23 cellular contexts compared by ENCODE assay signal in genomic region chr6:137269803-137270202, GRCh38. TPM values are rescaled to one million over a fixed set of nuclear protein-coding genes. Genes with fewer than 3 reads are reported as not detected.
A peak's percentile ranks its signal among the peaks of the same experiment; 100 is the strongest.
DNase-seq lines count a peak whose midpoint lies in the region; ATAC-seq and TF ChIP-seq lines count a peak whose summit lies in the region.
"Had no signal": no experiment of that assay in that cellular context is flagged by ENCODE, and none has a peak within 500 bp of the region (broad histone marks: within the 10 kb centered on the region; RNA-seq: fewer than 3 reads in every experiment).

No MANE protein-coding gene starts in this region.

- H3K4me1 Mint-ChIP-seq in activated naive CD4-positive, alpha-beta T cell treated with anti-CD3 and anti-CD28 coated beads, Interleukin-2, amount 50 U/mL, for 24 hours: no peaks in the 10 kb centered on the region
- peaks cover 20 to 28% of the 10 kb centered on the region in 2 donors for H3K4me1 Mint-ChIP-seq in effector memory CD8-positive, alpha-beta T cell (ENCODE audit: low read depth in 2 of 2)
- H3K4me1 Mint-ChIP-seq in natural killer cell treated with Interleukin-12 subunit alpha and Interleukin-12 subunit beta and Interleukin-15 and Interleukin-18, amount 100 ng/mL, for 72 hours (ENCODE audit: low read depth in 2 of 2): peaks cover 23 to 31% of the 10 kb centered on the region in 2 donors
- no peaks in the 10 kb centered on the region for H3K4me1 Mint-ChIP-seq in endothelial cell (ENCODE audit: unreplicated experiment)

- DNase-seq in activated naive CD4-positive, alpha-beta T cell treated with anti-CD3 and anti-CD28 coated beads, Interleukin-2, amount 50 U/mL, for 72 hours (ENCODE audit: low spot score in 2 of 2): no peak
- DNase-seq in NCI-H226: peak; percentile 42
- DNase-seq in effector memory CD8-positive, alpha-beta T cell: no peak
- DNase-seq in natural killer cell treated with Interleukin-12 subunit alpha and Interleukin-12 subunit beta and Interleukin-15 and Interleukin-18, amount 100 ng/mL, for 72 hours (ENCODE audit: low spot score): no peak
- DNase-seq in germinal center (ENCODE audit: low spot score): no peak
- no peak for DNase-seq in endothelial cell (ENCODE audit: low spot score)
- no peak for DNase-seq in mucosa of descending colon
- DNase-seq: COR-L47, DMS53, MV-4-11, NCI-H1105, NCI-H146, NCI-H1930, NCI-H2107, NCI-H446, NCI-H526, NCI-H82, Right ventricle myocardium superior, RPMI8226 had no signal

- H3K36me3 Mint-ChIP-seq in activated naive CD4-positive, alpha-beta T cell treated with anti-CD3 and anti-CD28 coated beads, Interleukin-2, amount 50 U/mL, for 24 hours: no peaks in the 10 kb centered on the region
- H3K36me3 Mint-ChIP-seq in activated naive CD4-positive, alpha-beta T cell treated with anti-CD3 and anti-CD28 coated beads, Interleukin-2, amount 50 U/mL, for 72 hours: no peaks in the 10 kb centered on the region
- no peaks in the 10 kb centered on the region for H3K36me3 Mint-ChIP-seq in effector memory CD8-positive, alpha-beta T cell (ENCODE audit: insufficient read depth)
- H3K36me3 Mint-ChIP-seq in natural killer cell treated with Interleukin-12 subunit alpha and Interleukin-12 subunit beta and Interleukin-15 and Interleukin-18, amount 100 ng/mL, for 72 hours: no peaks in the 10 kb centered on the region
- no peaks in the 10 kb centered on the region for H3K36me3 Mint-ChIP-seq in endothelial cell (ENCODE audit: low read depth, unreplicated experiment)
- H3K36me3 Mint-ChIP-seq: IgD-negative memory B cell had no signal

- intact Hi-C loops in mucosa of descending colon (cut with DNase I, micrococcal nuclease): no loop called here

- H3K4me3 Mint-ChIP-seq in activated naive CD4-positive, alpha-beta T cell treated with anti-CD3 and anti-CD28 coated beads, Interleukin-2, amount 50 U/mL, for 24 hours: no peak overlapping the region
- H3K4me3 Mint-ChIP-seq in effector memory CD8-positive, alpha-beta T cell: peak overlapping the region; percentile 35 to 56
- peak overlapping the region; percentile 60 for H3K4me3 Mint-ChIP-seq in natural killer cell treated with Interleukin-12 subunit alpha and Interleukin-12 subunit beta and Interleukin-15 and Interleukin-18, amount 100 ng/mL, for 72 hours
- no peak overlapping the region for H3K4me3 Mint-ChIP-seq in endothelial cell (ENCODE audit: unreplicated experiment)

- H3K36me3 ChIP-seq in mucosa of descending colon (ENCODE audit: low read depth): no peaks in the 10 kb centered on the region

- H3K4me3 ChIP-seq in mucosa of descending colon: no peak overlapping the region
- H3K4me3 ChIP-seq: PC-9 had no signal

- no peak for ATAC-seq in activated naive CD4-positive, alpha-beta T cell treated with anti-CD3 and anti-CD28 coated beads, Interleukin-2, amount 50 U/mL, for 72 hours
- ATAC-seq in effector memory CD8-positive, alpha-beta T cell (replicated peaks): peak; percentile 44
- ATAC-seq in natural killer cell treated with Interleukin-12 subunit alpha and Interleukin-12 subunit beta and Interleukin-15 and Interleukin-18, amount 100 ng/mL, for 72 hours: peak in 1 of 2 donors; percentile 53
- ATAC-seq in mucosa of descending colon: no peak
- ATAC-seq: HCT116 had no signal

- TF ChIP-seq CTCF in endothelial cell (IDR thresholded peaks at IDR 0.05; ENCODE audit: unreplicated experiment): no peak
- TF ChIP-seq CTCF in mucosa of descending colon (IDR thresholded peaks at IDR 0.05): no peak

- H3K9me3 ChIP-seq in mucosa of descending colon: no peaks in the 10 kb centered on the region

- peaks cover 8% of the 10 kb centered on the region for H3K27me3 Mint-ChIP-seq in activated naive CD4-positive, alpha-beta T cell treated with anti-CD3 and anti-CD28 coated beads, Interleukin-2, amount 50 U/mL, for 24 hours
- no peaks in the 10 kb centered on the region for H3K27me3 Mint-ChIP-seq in effector memory CD8-positive, alpha-beta T cell
- no peaks in the 10 kb centered on the region for H3K27me3 Mint-ChIP-seq in natural killer cell treated with Interleukin-12 subunit alpha and Interleukin-12 subunit beta and Interleukin-15 and Interleukin-18, amount 100 ng/mL, for 72 hours
- H3K27me3 Mint-ChIP-seq in endothelial cell (ENCODE audit: unreplicated experiment): peaks cover 4% of the 10 kb centered on the region

- H3K9me3 Mint-ChIP-seq in activated naive CD4-positive, alpha-beta T cell treated with anti-CD3 and anti-CD28 coated beads, Interleukin-2, amount 50 U/mL, for 24 hours: no peaks in the 10 kb centered on the region
- no peaks in the 10 kb centered on the region for H3K9me3 Mint-ChIP-seq in activated naive CD4-positive, alpha-beta T cell treated with anti-CD3 and anti-CD28 coated beads, Interleukin-2, amount 50 U/mL, for 72 hours
- H3K9me3 Mint-ChIP-seq in effector memory CD8-positive, alpha-beta T cell: no peaks in the 10 kb centered on the region
- H3K9me3 Mint-ChIP-seq in natural killer cell treated with Interleukin-12 subunit alpha and Interleukin-12 subunit beta and Interleukin-15 and Interleukin-18, amount 100 ng/mL, for 72 hours: no peaks in the 10 kb centered on the region
- no peaks in the 10 kb centered on the region for H3K9me3 Mint-ChIP-seq in endothelial cell (ENCODE audit: unreplicated experiment)
- H3K9me3 Mint-ChIP-seq: IgD-negative memory B cell had no signal

- peak overlapping the region; percentile 21 for H3K27ac Mint-ChIP-seq in activated naive CD4-positive, alpha-beta T cell treated with anti-CD3 and anti-CD28 coated beads, Interleukin-2, amount 50 U/mL, for 24 hours
- no peak overlapping the region for H3K27ac Mint-ChIP-seq in activated naive CD4-positive, alpha-beta T cell treated with anti-CD3 and anti-CD28 coated beads, Interleukin-2, amount 50 U/mL, for 72 hours
- H3K27ac Mint-ChIP-seq in effector memory CD8-positive, alpha-beta T cell: peak overlapping the region; percentile 74 to 88
- H3K27ac Mint-ChIP-seq in natural killer cell treated with Interleukin-12 subunit alpha and Interleukin-12 subunit beta and Interleukin-15 and Interleukin-18, amount 100 ng/mL, for 72 hours: peak overlapping the region; percentile 17
- H3K27ac Mint-ChIP-seq in endothelial cell (ENCODE audit: unreplicated experiment): no peak overlapping the region
- H3K27ac Mint-ChIP-seq: IgD-negative memory B cell had no signal

- H3K4me1 ChIP-seq in mucosa of descending colon (ENCODE audit: low read depth): no peaks in the 10 kb centered on the region

RNA-seq across cellular contexts. Expression of gene IFNGR1, which starts 50.6 kb away (rescaled TPM):
- 10 to 100 TPM; 32.7 to 62.5 TPM for total RNA-seq in activated naive CD4-positive, alpha-beta T cell treated with anti-CD3 and anti-CD28 coated beads, Interleukin-2, amount 50 U/mL, for 72 hours
- total RNA-seq in natural killer cell treated with Interleukin-12 subunit alpha and Interleukin-12 subunit beta and Interleukin-15 and Interleukin-18, amount 100 ng/mL, for 72 hours: 10 to 100 TPM; 19.8 to 31.9 TPM
- total RNA-seq in endothelial cell (ENCODE audit: unreplicated experiment) (58.3 TPM), mucosa of descending colon (100 to 1,000 TPM in 1 of 3 donors, 10 to 100 TPM in 2; 77.1 to 133 (median 97.6) TPM)

Comparison
In these comparisons a context has a peak if more than half of its experiments do, and no peak if none do; other contexts are left out.
1. H3K27ac Mint-ChIP-seq: peak in activated naive CD4-positive, alpha-beta T cell treated with anti-CD3 and anti-CD28 coated beads, Interleukin-2, amount 50 U/mL, for 24 hours (single experiment), effector memory CD8-positive, alpha-beta T cell (2 of 2) and natural killer cell treated with Interleukin-12 subunit alpha and Interleukin-12 subunit beta and Interleukin-15 and Interleukin-18, amount 100 ng/mL, for 72 hours (2 of 2); none in activated naive CD4-positive, alpha-beta T cell treated with anti-CD3 and anti-CD28 coated beads, Interleukin-2, amount 50 U/mL, for 72 hours (0 of 2) and endothelial cell (single experiment).
2. H3K4me3 Mint-ChIP-seq: peak in effector memory CD8-positive, alpha-beta T cell (2 of 2) and natural killer cell treated with Interleukin-12 subunit alpha and Interleukin-12 subunit beta and Interleukin-15 and Interleukin-18, amount 100 ng/mL, for 72 hours (single experiment); none in activated naive CD4-positive, alpha-beta T cell treated with anti-CD3 and anti-CD28 coated beads, Interleukin-2, amount 50 U/mL, for 24 hours (single experiment) and endothelial cell (single experiment).